In genomic region chr9:15160673-15161072, GRCh38 we compare ENCODE assay signal across 24 cellular contexts.
DNase-seq lines count a peak whose midpoint lies in the region; ATAC-seq, FAIRE-seq and TF ChIP-seq lines count a peak whose summit lies in the region.
"Had no signal": no experiment of that assay in that cellular context is flagged by ENCODE, and none has a peak within 500 bp of the region (broad histone marks: within the 10 kb centered on the region; RNA-seq: fewer than 3 reads in every experiment).

No MANE protein-coding gene starts in this region.

- no peaks in the 10 kb centered on the region for H3K27me3 ChIP-seq in tibial artery
- H3K27me3 ChIP-seq: ascending aorta, esophagus muscularis mucosa, SJCRH30, suprapubic skin had no signal

- TF ChIP-seq POLR2A in H54 (IDR thresholded peaks at IDR 0.05; ENCODE audit: low read depth, low read length): no peak

- no peaks in the 10 kb centered on the region for H3K36me3 ChIP-seq in tibial artery
- H3K36me3 ChIP-seq: ascending aorta, SJCRH30, suprapubic skin had no signal

- TF ChIP-seq CTCF in foreskin fibroblast (IDR thresholded peaks at IDR 0.05; ENCODE audit: low read depth, low read length) (no peak), tibial artery (IDR thresholded peaks at IDR 0.05) (no peak)

- peak overlapping the region; percentile 39 to 77 for H3K27ac ChIP-seq in tibial artery
- H3K27ac ChIP-seq: esophagus muscularis mucosa, SJCRH30, suprapubic skin had no signal

- FAIRE-seq in H54 (lab: Jason Lieb, UNC): peak; percentile 95
- FAIRE-seq: GM12892 had no signal

- peaks cover 0 to 37% (median 26%) of the 10 kb centered on the region in 4 donors for H3K4me1 ChIP-seq in tibial artery

- no peak for DNase-seq in H54 (ENCODE audit: insufficient read length, low spot score)
- peak; percentile 94 for DNase-seq in amniotic epithelial cell (ENCODE audit: low read depth)
- peak; percentile 78 to 82 for DNase-seq in foreskin fibroblast
- DNase-seq in tibial artery: no peak
- no peak for DNase-seq in stimulated activated CD4-positive, alpha-beta T cell treated with anti-CD3 and anti-CD28 coated beads, Interleukin-15, amount 100 ng/mL, for 24 hours
- no peak for DNase-seq in KG1 (lab: John Stamatoyannopoulos, UW)
- DNase-seq: activated CD4-positive, alpha-beta T cell treated with anti-CD3 and anti-CD28 coated beads for 4 hours; COR-L47; DMS79 treated with DMSO at 0.1 percent for 48 hours; effector CD8-positive, alpha-beta T cell; HFFc6; left colon; NCI-H1436; NCI-H2107; NCI-H510A; SJCRH30 had no signal

- H3K4me3 ChIP-seq in foreskin fibroblast (ENCODE audit: low read depth in 1 of 2, low read length in 2 of 2) (no peak overlapping the region), tibial artery (no peak overlapping the region)
- H3K4me3 ChIP-seq: ascending aorta, esophagus muscularis mucosa, SJCRH30, suprapubic skin had no signal

- H3K9me3 ChIP-seq in tibial artery: no peaks in the 10 kb centered on the region
- H3K9me3 ChIP-seq: ascending aorta, esophagus muscularis mucosa, SJCRH30, suprapubic skin had no signal

- ATAC-seq in GM18502 (IDR thresholded peaks at IDR 0.05; ENCODE audit: poor library complexity, unreplicated experiment): no peak
- ATAC-seq: left colon; natural killer cell treated with Interleukin-12 subunit alpha and Interleukin-12 subunit beta and Interleukin-15 and Interleukin-18, amount 100 ng/mL, for 72 hours; Panc1; sciatic nerve had no signal

- intact Hi-C loops in tibial artery (cut with DNase I; ENCODE audit: low total_unique reads): no loop called here

Comparison
In these comparisons a context has a peak if more than half of its experiments do, and no peak if none do; other contexts are left out.
1. DNase-seq: peak in amniotic epithelial cell (single experiment) and foreskin fibroblast (2 of 2); none in H54 (single experiment), tibial artery (0 of 2), stimulated activated CD4-positive, alpha-beta T cell treated with anti-CD3 and anti-CD28 coated beads, Interleukin-15, amount 100 ng/mL, for 24 hours (single experiment) and KG1 (single experiment).